ENCODE assay signal across 8 cellular contexts in genomic region chr2:43609304-43609883, GRCh38. TPM values are rescaled to one million over a fixed set of nuclear protein-coding genes. Genes with fewer than 3 reads are reported as not detected.
DNase-seq lines count a peak whose midpoint lies in the region; ATAC-seq and TF ChIP-seq lines count a peak whose summit lies in the region.

No MANE protein-coding gene starts in this region.

- no peaks in the 10 kb centered on the region for H3K9me3 ChIP-seq in Loucy (ENCODE audit: insufficient read depth, low read depth, low read length)
- no peaks in the 10 kb centered on the region for H3K9me3 ChIP-seq in SU-DHL-6 (ENCODE audit: insufficient read depth, low read length)
- no peaks in the 10 kb centered on the region for H3K9me3 ChIP-seq in lower lobe of right lung

- intact Hi-C loops in lower lobe of right lung (cut with DNase I) = no loop called here

- TF ChIP-seq CTCF in AG09319 (IDR thresholded peaks at IDR 0.05; ENCODE audit: low read depth, low read length) (peak; percentile 65), GM10266 (IDR thresholded peaks at IDR 0.05; ENCODE audit: control insufficient read depth, insufficient read depth, low read depth, missing control alignments) (peak; percentile 63), Loucy (conservative IDR thresholded peaks at IDR 0.05; ENCODE audit: low read length) (peak; percentile 82), SU-DHL-6 (IDR thresholded peaks at IDR 0.05; ENCODE audit: insufficient read depth, low read length, poor library complexity, severe bottlenecking) (peak; percentile 73), lower lobe of right lung (IDR thresholded peaks at IDR 0.05) (peak; percentile 69)

- no peaks in the 10 kb centered on the region for H3K9me2 ChIP-seq in Loucy (replicated peaks; ENCODE audit: low read depth, low read length)
- no peaks in the 10 kb centered on the region for H3K9me2 ChIP-seq in SU-DHL-6 (replicated peaks; ENCODE audit: insufficient read depth, low read length)

- H2AFZ ChIP-seq in Loucy (ENCODE audit: low read length) (0 out of 2 replicates have a peak overlapping the region, but pooled peaks have one; percentile 31), SU-DHL-6 (ENCODE audit: low read depth, low read length, severe bottlenecking) (no peak overlapping the region)

- H3F3A ChIP-seq in Loucy (ENCODE audit: low read depth) (no peaks in the 10 kb centered on the region), SU-DHL-6 (ENCODE audit: insufficient read depth) (no peaks in the 10 kb centered on the region)

- H3K4me2 ChIP-seq in Loucy (ENCODE audit: low read depth, low read length, poor library complexity, severe bottlenecking) (no peak overlapping the region), SU-DHL-6 (ENCODE audit: low read depth, low read length, poor library complexity, severe bottlenecking) (no peak overlapping the region)

- H3K4me3 ChIP-seq in Loucy (ENCODE audit: low read length, poor library complexity, severe bottlenecking) = no peak overlapping the region
- H3K4me3 ChIP-seq in SU-DHL-6 (ENCODE audit: insufficient read depth, low read length, poor library complexity, severe bottlenecking) = no peak overlapping the region
- H3K4me3 ChIP-seq in lower lobe of right lung = no peak overlapping the region

- no peaks in the 10 kb centered on the region for H3K4me1 ChIP-seq in Loucy (ENCODE audit: insufficient read depth, low read length, poor library complexity, severe bottlenecking)
- peaks cover 5% of the 10 kb centered on the region for H3K4me1 ChIP-seq in lower lobe of right lung

- no peaks in the 10 kb centered on the region for H3K79me2 ChIP-seq in Loucy (ENCODE audit: insufficient read depth, low read length)
- H3K79me2 ChIP-seq in SU-DHL-6 (ENCODE audit: insufficient read depth, low read length) = no peaks in the 10 kb centered on the region

- H4K20me1 ChIP-seq in Loucy (ENCODE audit: insufficient read depth, low read length, poor library complexity, severe bottlenecking) (no peaks in the 10 kb centered on the region), SU-DHL-6 (ENCODE audit: low read depth, low read length) (no peaks in the 10 kb centered on the region)

- peak; percentile 60 to 80 for ATAC-seq in lower lobe of right lung
- ATAC-seq in GM19455 (IDR thresholded peaks at IDR 0.05; ENCODE audit: unreplicated experiment) = no peak

- no peaks in the 10 kb centered on the region for H3K27me3 ChIP-seq in Loucy (ENCODE audit: insufficient read depth, low read length, poor library complexity, severe bottlenecking)
- no peaks in the 10 kb centered on the region for H3K27me3 ChIP-seq in SU-DHL-6 (ENCODE audit: low read length)
- H3K27me3 ChIP-seq in lower lobe of right lung (ENCODE audit: low read depth) = no peaks in the 10 kb centered on the region

- H3K9ac ChIP-seq in Loucy (ENCODE audit: low read depth, low read length, poor library complexity, severe bottlenecking) (no peak overlapping the region), SU-DHL-6 (ENCODE audit: low read length) (no peak overlapping the region)

- H3K36me3 ChIP-seq in Loucy (ENCODE audit: insufficient read depth, low read length) (no peaks in the 10 kb centered on the region), SU-DHL-6 (ENCODE audit: low read length) (no peaks in the 10 kb centered on the region), lower lobe of right lung (no peaks in the 10 kb centered on the region)

- H3K27ac ChIP-seq in SU-DHL-6 (ENCODE audit: low read depth, low read length) = no peak overlapping the region
- H3K27ac ChIP-seq in lower lobe of right lung = no peak overlapping the region

- peak; percentile 3 for DNase-seq in AG09319 (ENCODE audit: extremely low read depth, low read depth)
- peak; percentile 36 for DNase-seq in GM10266 (ENCODE audit: extremely low spot score)
- DNase-seq in dermis microvascular lymphatic vessel endothelial cell (ENCODE audit: low read depth in 2 of 2) = peak; percentile 26 to 58
- no peak for DNase-seq in lower lobe of right lung
- DNase-seq in ureter (ENCODE audit: low spot score) = peak; percentile 45

RNA-seq across cellular contexts. Expression of gene THADA, which starts 13.6 kb away (rescaled TPM):
- total RNA-seq in dermis microvascular lymphatic vessel endothelial cell = 17.8 and 18.6 TPM in 2 replicates
- total RNA-seq in lower lobe of right lung = 41.2 TPM
- total RNA-seq in ureter = 59.3 TPM

RNA-seq across cellular contexts. Expression of gene PLEKHH2, which starts 27.7 kb away (rescaled TPM):
- under 0.01 and 0.13 TPM in 2 replicates for total RNA-seq in dermis microvascular lymphatic vessel endothelial cell
- total RNA-seq in lower lobe of right lung = 42.0 TPM
- 9.8 TPM for total RNA-seq in ureter
